In the genomic region with DNA sequence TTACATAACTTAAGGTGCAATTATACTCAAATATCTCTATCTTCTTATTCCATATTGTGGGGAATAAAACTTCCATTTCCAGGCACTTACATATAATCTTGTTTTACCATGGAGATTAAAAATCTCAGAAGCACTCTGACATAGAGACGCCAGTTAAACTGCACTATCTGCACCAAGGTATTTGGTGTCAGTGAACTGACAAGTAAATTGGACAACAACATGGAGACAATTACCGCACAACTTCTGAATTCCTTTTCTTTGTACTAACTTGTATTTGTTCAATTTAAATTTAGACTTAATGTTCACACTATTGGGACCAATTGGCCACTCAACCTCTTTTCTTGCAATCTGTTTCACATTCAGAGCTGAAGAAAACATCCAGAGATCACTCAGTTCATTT, we compare ENCODE assay signal across 8 cellular contexts.
"Had no signal": no experiment of that assay in that cellular context is flagged by ENCODE, and none has a peak within 500 bp of the region (broad histone marks: within the 10 kb centered on the region; RNA-seq: fewer than 3 reads in every experiment).

No MANE protein-coding gene starts in this region.

- ATAC-seq: GM12878 had no signal

- H3K4me3 ChIP-seq: GM12878 had no signal

- DNase-seq: GDM1, GF-D8 had no signal

- FAIRE-seq: G401.6, GM12878, GM12891, GM12892, GM18507, GM19239 had no signal
